In genomic region chr9:83291196-83291595, GRCh38 we compare ENCODE assay signal across 26 cellular contexts.
"Had no signal": no experiment of that assay in that cellular context is flagged by ENCODE, and none has a peak within 500 bp of the region (broad histone marks: within the 10 kb centered on the region; RNA-seq: fewer than 3 reads in every experiment).

No MANE protein-coding gene starts in this region.

- DNase-seq: activated CD4-positive, alpha-beta memory T cell treated with anti-CD3 and anti-CD28 coated beads, Interleukin-2, amount 10 ng/mL, durations not matched to agents 7 days and 5 days; activated CD4-positive, alpha-beta T cell treated with anti-CD3 and anti-CD28 coated beads for 36 hours; activated CD4-positive, alpha-beta T cell treated with anti-CD3 and anti-CD28 coated beads, Interleukin-2, amount 50 U/mL, for 1 hour; activated gamma-delta T cell; activated naive CD4-positive, alpha-beta T cell treated with anti-CD3 and anti-CD28 coated beads for 36 hours; activated T-cell treated with anti-CD3 and anti-CD28 coated beads for 4 hours; activated T-cell treated with anti-CD3 and anti-CD28 coated beads, Interleukin-2, amount 50 U/mL, for 48 hours; amygdala; brain microvascular endothelial cell; cerebellar nuclear complex; KG1; NCI-H1092; NCI-H1417; NCI-H1694 treated with DMSO at 0.1 percent for 48 hours; NCI-H2081 treated with DMSO at 0.1 percent for 48 hours; NCI-H510A treated with DMSO at 0.1 percent for 48 hours; RPMI8226; T-cell; T-helper 2 cell; T1000 had no signal

- ATAC-seq: activated CD4-positive, alpha-beta T cell treated with anti-CD3 and anti-CD28 coated beads for 36 hours; activated T-helper 17 cell treated with anti-CD3 and anti-CD28 coated beads, Interleukin-2, amount 50 U/mL, for 72 hours; Panc1; Right ventricle myocardium inferior; T-cell had no signal

- H3K27ac ChIP-seq: brain microvascular endothelial cell, cardiac muscle cell, SK-N-MC, VCaP had no signal

- H3K27me3 ChIP-seq: brain microvascular endothelial cell, cardiac muscle cell had no signal

- H3K36me3 ChIP-seq: brain microvascular endothelial cell, cardiac muscle cell had no signal

- H3K4me3 ChIP-seq: cardiac muscle cell, SK-N-MC had no signal
